In the genomic region with DNA sequence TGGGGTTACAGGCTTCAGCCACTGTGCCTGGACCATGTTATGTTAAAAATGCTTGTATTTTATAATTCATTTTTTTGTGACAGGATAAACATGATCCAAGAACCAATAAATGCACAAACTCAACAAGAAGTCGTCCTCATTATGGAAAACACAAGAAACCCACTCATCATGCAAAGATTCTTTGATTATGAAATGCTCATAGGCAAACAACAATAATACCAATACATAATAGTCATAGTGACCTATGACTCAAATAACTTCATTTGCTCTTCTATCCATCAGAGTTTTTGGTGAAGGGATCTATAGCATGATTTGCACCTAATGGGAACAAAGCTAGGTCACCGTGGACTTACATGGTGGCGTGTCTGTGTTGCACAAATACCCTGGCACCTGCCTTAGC, we compare ENCODE assay signal across 25 cellular contexts.
"Had no signal": no experiment of that assay in that cellular context is flagged by ENCODE, and none has a peak within 500 bp of the region (broad histone marks: within the 10 kb centered on the region; RNA-seq: fewer than 3 reads in every experiment).

No MANE protein-coding gene starts in this region.

- H3K4me3 ChIP-seq: adrenal gland, ascending aorta, coronary artery, esophagus muscularis mucosa, heart left ventricle, skin epidermis, stomach, suprapubic skin, tibial nerve, uterus had no signal

- H3K4me3 Mint-ChIP-seq: activated CD4-positive, alpha-beta memory T cell treated with anti-CD3 and anti-CD28 coated beads for 36 hours; activated T-cell treated with anti-CD3 and anti-CD28 coated beads, Interleukin-2, amount 50 U/mL, for 72 hours; nephron; stimulated activated memory B cell treated with anti-CD40 and anti-IgM and Interleukin-4, amounts not matched to agents 10 μg/mL and 1 μg/mL and 100 μg/mL, for 72 hours; T-helper 17 cell had no signal

- H3K9me3 Mint-ChIP-seq: activated CD4-positive, alpha-beta memory T cell treated with anti-CD3 and anti-CD28 coated beads for 36 hours; nephron; stimulated activated memory B cell treated with anti-CD40 and anti-IgM and Interleukin-4, amounts not matched to agents 10 μg/mL and 1 μg/mL and 100 μg/mL, for 72 hours had no signal

- DNase-seq: activated CD4-positive, alpha-beta memory T cell treated with anti-CD3 and anti-CD28 coated beads for 36 hours; activated CD4-positive, alpha-beta T cell treated with anti-CD3 and anti-CD28 coated beads for 48 hours; activated CD4-positive, CD25-positive, alpha-beta regulatory T cell; activated effector memory CD4-positive, alpha-beta T cell treated with anti-CD3 and anti-CD28 coated beads, Interleukin-2, amount 50 U/mL, for 16 hours; activated naive CD4-positive, alpha-beta T cell treated with anti-CD3 and anti-CD28 coated beads, Interleukin-2, amount 50 U/mL, for 16 hours; activated T-cell treated with anti-CD3 and anti-CD28 coated beads, Interleukin-2, amount 50 U/mL, for 72 hours; adrenal gland; heart left ventricle; islet precursor cell; left cardiac atrium; right cardiac atrium; stimulated activated CD4-positive, alpha-beta T cell treated with anti-CD3 and anti-CD28 coated beads, Interleukin-2, amount 100 ng/mL, for 24 hours; stomach; T-helper 17 cell; uterus had no signal

- H3K27ac Mint-ChIP-seq: activated CD4-positive, alpha-beta memory T cell treated with anti-CD3 and anti-CD28 coated beads for 36 hours; activated T-cell treated with anti-CD3 and anti-CD28 coated beads, Interleukin-2, amount 50 U/mL, for 72 hours; nephron; stimulated activated memory B cell treated with anti-CD40 and anti-IgM and Interleukin-4, amounts not matched to agents 10 μg/mL and 1 μg/mL and 100 μg/mL, for 72 hours; T-helper 17 cell had no signal

- H3K9ac ChIP-seq: parathyroid adenoma had no signal

- H3K4me1 ChIP-seq: adrenal gland, parathyroid adenoma, suprapubic skin, uterus had no signal

- H3K27ac ChIP-seq: adrenal gland, ascending aorta, coronary artery, esophagus muscularis mucosa, heart left ventricle, neutrophil, parathyroid adenoma, skin epidermis, stomach, suprapubic skin, tibial nerve, uterus had no signal

- H3K36me3 Mint-ChIP-seq: activated CD4-positive, alpha-beta memory T cell treated with anti-CD3 and anti-CD28 coated beads for 36 hours had no signal

- H2AFZ ChIP-seq: parathyroid adenoma had no signal

- H3K27me3 ChIP-seq: adrenal gland, ascending aorta, esophagus muscularis mucosa, heart left ventricle, neutrophil, stomach, suprapubic skin, tibial nerve, uterus had no signal

- ATAC-seq: activated T-cell treated with anti-CD3 and anti-CD28 coated beads, Interleukin-2, amount 50 U/mL, for 72 hours; heart left ventricle; left cardiac atrium; right cardiac atrium; stimulated activated memory B cell treated with anti-CD40 and anti-IgM and Interleukin-4, amounts not matched to agents 10 μg/mL and 1 μg/mL and 100 μg/mL, for 72 hours; T-helper 17 cell had no signal

- H3K27me3 Mint-ChIP-seq: activated CD4-positive, alpha-beta memory T cell treated with anti-CD3 and anti-CD28 coated beads for 36 hours; stimulated activated memory B cell treated with anti-CD40 and anti-IgM and Interleukin-4, amounts not matched to agents 10 μg/mL and 1 μg/mL and 100 μg/mL, for 72 hours; T-helper 17 cell had no signal

- H3K79me2 ChIP-seq: parathyroid adenoma had no signal

- H3K4me1 Mint-ChIP-seq: stimulated activated memory B cell treated with anti-CD40 and anti-IgM and Interleukin-4, amounts not matched to agents 10 μg/mL and 1 μg/mL and 100 μg/mL, for 72 hours had no signal

- H3K9me3 ChIP-seq: adrenal gland, ascending aorta, esophagus muscularis mucosa, heart left ventricle, neutrophil, stomach, suprapubic skin, tibial nerve, uterus had no signal

- H3K36me3 ChIP-seq: adrenal gland, ascending aorta, esophagus muscularis mucosa, heart left ventricle, neutrophil, stomach, suprapubic skin, tibial nerve, uterus had no signal
